Comparison of ENCODE assay signal across 13 cellular contexts in genomic region chr19:788821-789472, GRCh38. TPM values are rescaled to one million over a fixed set of nuclear protein-coding genes. Genes with fewer than 3 reads are reported as not detected.
DNase-seq lines count a peak whose midpoint lies in the region; ATAC-seq, FAIRE-seq and TF ChIP-seq lines count a peak whose summit lies in the region.
"Had no signal": no experiment of that assay in that cellular context is flagged by ENCODE, and none has a peak within 500 bp of the region (broad histone marks: within the 10 kb centered on the region; RNA-seq: fewer than 3 reads in every experiment).

No MANE protein-coding gene starts in this region.

- in situ Hi-C loops in K562 (cut with MboI), result no loop called here

- CTCF ChIA-PET in K562 (lab: Yijun Ruan, JAX; ENCODE audit: low intra/inter-chr PET ratio), result no interaction called here

- peaks cover 7% of the 10 kb centered on the region; the same call in 1 of the 3 replicates for H3K79me2 ChIP-seq in K562 (ENCODE audit: control insufficient read depth, insufficient read depth, low read length)

- 33% methylated on average over 27 of the region's 29 CpGs for WGBS in K562 (ENCODE audit: insufficient coverage, low coverage, missing lambda C conversion rate)
- WGBS in suprapubic skin, result 47% methylated on average over 15 of the region's 29 CpGs

- H3K9me3 ChIP-seq in K562 (replicated peaks; ENCODE audit: control insufficient read depth, insufficient read depth, low read depth, low read length) (peaks cover 3% of the 10 kb centered on the region; the same call in 1 of the 2 replicates), kidney (ENCODE audit: control insufficient read depth in 1 of 2, low read length in 2 of 2) (no peaks in the 10 kb centered on the region), suprapubic skin (no peaks in the 10 kb centered on the region)

- peak overlapping the region; percentile 85 for H2AFZ ChIP-seq in K562 (ENCODE audit: low read depth, low read length)

- H3K9ac ChIP-seq in K562 (ENCODE audit: insufficient read depth in 1 of 2, low read depth in 2 of 2, low read length in 2 of 2) (peak overlapping the region; percentile 69 to 82), kidney (ENCODE audit: low read length in 2 of 2) (no peak overlapping the region)

- TF ChIP-seq RAD21 in K562 (CRISPR knock-in tag; conservative IDR thresholded peaks at IDR 0.05 in 1 of 2, IDR thresholded peaks at IDR 0.05 in 1 of 2), result peak in 1 of 2 experiments; percentile 15; a peak in 1 of 4 replicates

- TSS peak; percentile 59 for BruUV-seq in K562 (replicated peaks; lab: Mats Ljungman, UMichigan)

- no peaks in the 10 kb centered on the region for H3K9me1 ChIP-seq in K562 (ENCODE audit: control insufficient read depth, insufficient read depth, low read length)

- peak; percentile 26 to 47 (median 26); a peak in 3 of 6 replicates for TF ChIP-seq CTCF in K562 (IDR thresholded peaks at IDR 0.05 in 2 of 3, conservative IDR thresholded peaks at IDR 0.05 in 1 of 3; ENCODE audit: insufficient read depth in 2 of 3, low read depth in 1 of 3, low read length in 3 of 3)
- no peak for TF ChIP-seq CTCF in kidney (IDR thresholded peaks at IDR 0.05; ENCODE audit: borderline replicate concordance, extremely low read depth, insufficient read depth)
- TF ChIP-seq CTCF in suprapubic skin (IDR thresholded peaks at IDR 0.05), result no peak

- no peak overlapping the region for H3K4me3 ChIP-seq in K562
- no peak overlapping the region for H3K4me3 ChIP-seq in kidney (ENCODE audit: low read length in 2 of 2)
- H3K4me3 ChIP-seq in suprapubic skin, result peak overlapping the region; percentile 6

- peaks cover 43 to 71% of the 10 kb centered on the region in 2 experiments for H3K4me1 ChIP-seq in K562 (replicated peaks in 1 of 2; ENCODE audit: control insufficient read depth in 2 of 2, insufficient read depth in 2 of 2, low read length in 2 of 2)
- peaks cover 0 to 13% of the 10 kb centered on the region in 2 donors for H3K4me1 ChIP-seq in kidney (ENCODE audit: control insufficient read depth in 1 of 2, insufficient read depth in 1 of 2, low read depth in 1 of 2, low read length in 2 of 2)
- H3K4me1 ChIP-seq in suprapubic skin, result peaks cover 36% of the 10 kb centered on the region

- TF ChIP-seq EP300 in K562 (IDR thresholded peaks at IDR 0.05; ENCODE audit: low read length), result no peak
- TF ChIP-seq EP300 in suprapubic skin (IDR thresholded peaks at IDR 0.05), result no peak

- FAIRE-seq in K562 (lab: Jason Lieb, UNC) (no peak), kidney (lab: Jason Lieb, UNC) (no peak)

- no peaks in the 10 kb centered on the region for H3K36me3 ChIP-seq in K562 (ENCODE audit: control insufficient read depth, insufficient read depth, low read length)
- H3K36me3 ChIP-seq in kidney (ENCODE audit: control insufficient read depth in 1 of 2, insufficient read depth in 2 of 2, low read length in 2 of 2), result no peaks in the 10 kb centered on the region
- H3K36me3 ChIP-seq in suprapubic skin, result no peaks in the 10 kb centered on the region

- POLR2A ChIA-PET in K562 (lab: Yijun Ruan, JAX), result interaction anchor here (1.0 kb wide), 2 partner anchors 25 to 87 kb away, joined by 3 to 4 read pairs; no protein-coding TSS in a partner anchor

- TF ChIP-seq POLR2A in K562 (conservative IDR thresholded peaks at IDR 0.05), result 0 out of 2 replicates have a peak, but pooled peaks have one; percentile 48
- no peak for TF ChIP-seq POLR2A in suprapubic skin (IDR thresholded peaks at IDR 0.05)

- DNase-seq in NCI-H2107 treated with DMSO at 0.1 percent for 48 hours (lab: John Stamatoyannopoulos, UW; ENCODE audit: unreplicated experiment), result peak; percentile 43
- no peak for DNase-seq in NCI-H2107 (lab: John Stamatoyannopoulos, UW)
- peak in 2 of 4 experiments; percentile 38 to 54 for DNase-seq in K562 (ENCODE audit: extremely low read depth in 1 of 4, low spot score in 3 of 4)
- peak; percentile 76 for DNase-seq in kidney
- DNase-seq in suprapubic skin (ENCODE audit: low spot score in 2 of 2), result no peak
- no peak for DNase-seq in hepatic stellate cell (ENCODE audit: low spot score)
- DNase-seq: activated CD4-positive, alpha-beta T cell treated with anti-CD3 and anti-CD28 coated beads, Interleukin-2, amount 50 U/mL, for 48 hours; stimulated activated CD4-positive, alpha-beta T cell treated with anti-CD3 and anti-CD28 coated beads, Interleukin-2, amount 100 ng/mL, for 48 hours had no signal

- H4K20me1 ChIP-seq in K562 (replicated peaks; ENCODE audit: control insufficient read depth, insufficient read depth, low read length), result no peaks in the 10 kb centered on the region

- peak; percentile 13 for ATAC-seq in K562
- ATAC-seq in HG02678 (IDR thresholded peaks at IDR 0.05; ENCODE audit: unreplicated experiment), result no peak
- no peak for ATAC-seq in GM21529 (IDR thresholded peaks at IDR 0.05; ENCODE audit: unreplicated experiment)
- ATAC-seq: HCT116 had no signal

- intact Hi-C loops in K562 (cut with micrococcal nuclease) (no loop called here), kidney (cut with DNase I) (no loop called here)

- H3K27ac ChIP-seq in K562 (ENCODE audit: extremely low read depth, low read depth, low read length) (peak overlapping the region; percentile 79), kidney (ENCODE audit: low read depth in 2 of 2, low read length in 2 of 2) (peak overlapping the region; percentile 51 to 75), suprapubic skin (peak overlapping the region; percentile 81)

- peak overlapping the region; percentile 62 for H3K4me2 ChIP-seq in K562 (ENCODE audit: insufficient read depth, low read length)

- H3K27me3 ChIP-seq in K562 (ENCODE audit: control insufficient read depth in 2 of 2, insufficient read depth in 2 of 2, low read length in 2 of 2) (no peaks in the 10 kb centered on the region), suprapubic skin (no peaks in the 10 kb centered on the region)

RNA-seq across cellular contexts. Expression of gene PTBP1, which starts 8.3 kb away (rescaled TPM):
- 327 and 692 TPM in 2 replicates for total RNA-seq in K562 (2011; cell fraction: chromatin; rRNA removed; ENCODE audit: low replicate concordance)
- 382 and 389 TPM in 2 replicates for total RNA-seq in K562 (2011; cell fraction: nucleolus; rRNA removed)
- 336 and 353 TPM in 2 replicates for total RNA-seq in K562 (2011; cell fraction: nucleoplasm; rRNA removed)
- total RNA-seq in K562 (2014; rRNA removed) (237 and 443 TPM in 2 replicates), K562 (2014; rRNA removed; fragmentation: Illumina TruSeq; extraction: Trizol) (234 TPM in 2 replicates), K562 (2015; rRNA removed; fragmentation: Illumina TruSeq; extraction: Trizol) (183 and 187 TPM in 2 replicates), K562 (2021) (751 and 759 TPM in 2 replicates), kidney (339 TPM), suprapubic skin (100 to 1,000 TPM; 152 to 227 (median 174) TPM)
- polyA plus RNA-seq in K562 (2011; rRNA removed) (131 and 357 TPM in 2 replicates), K562 (2014; fragmentation: Illumina TruSeq; extraction: Trizol) (413 and 465 TPM in 2 replicates), K562 (2014; fragmentation: Nextera tagmentation; extraction: Ambion mirVana) (10 to 100 TPM; 14.0 to 18.1 TPM), K562 (2014; rRNA removed) (291 and 296 TPM in 2 replicates), kidney (ENCODE audit: insufficient read depth, low read depth, low replicate concordance) (102 TPM)
- polyA plus RNA-seq in K562 (2011; cell fraction: cytosol; rRNA removed), result 138 and 245 TPM in 2 replicates
- polyA plus RNA-seq in K562 (2011; cell fraction: nucleus; rRNA removed), result 683 and 1,149 TPM in 2 replicates
- polyA plus RNA-seq in K562 (2012), result 757 and 849 TPM in 2 replicates
- polyA minus RNA-seq in K562 (2011; rRNA and poly(A)+ RNA removed), result 127 and 175 TPM in 2 replicates
- polyA minus RNA-seq in K562 (2011; cell fraction: cytosol; rRNA and poly(A)+ RNA removed), result 353 and 383 TPM in 2 replicates
- 242 and 246 TPM in 2 replicates for polyA minus RNA-seq in K562 (2011; cell fraction: nucleus; rRNA and poly(A)+ RNA removed)

RNA-seq across cellular contexts. Expression of gene PLPPR3, which starts 32.8 kb away (rescaled TPM):
- 6.7 and 37.1 TPM in 2 replicates for total RNA-seq in K562 (2011; cell fraction: chromatin; rRNA removed; ENCODE audit: low replicate concordance)
- 62.2 and 83.4 TPM in 2 replicates for total RNA-seq in K562 (2011; cell fraction: nucleolus; rRNA removed)
- total RNA-seq in K562 (2011; cell fraction: nucleoplasm; rRNA removed), result 28.0 and 30.4 TPM in 2 replicates
- total RNA-seq in K562 (2014; rRNA removed) (28.6 and 30.5 TPM in 2 replicates), K562 (2014; rRNA removed; fragmentation: Illumina TruSeq; extraction: Trizol) (1.8 and 2.3 TPM in 2 replicates), K562 (2015; rRNA removed; fragmentation: Illumina TruSeq; extraction: Trizol) (8.6 and 10.1 TPM in 2 replicates), K562 (2021) (40.4 and 48.2 TPM in 2 replicates), kidney (not detected), suprapubic skin (not detected)
- polyA plus RNA-seq in K562 (2011; rRNA removed) (12.8 and 19.0 TPM in 2 replicates), K562 (2014; fragmentation: Illumina TruSeq; extraction: Trizol) (2.2 and 7.8 TPM in 2 replicates), K562 (2014; fragmentation: Nextera tagmentation; extraction: Ambion mirVana) (under 1 TPM; 0.01 to 0.08 TPM), K562 (2014; rRNA removed) (19.4 and 21.8 TPM in 2 replicates), kidney (ENCODE audit: insufficient read depth, low read depth, low replicate concordance) (not detected)
- 25.3 and 82.8 TPM in 2 replicates for polyA plus RNA-seq in K562 (2011; cell fraction: cytosol; rRNA removed)
- polyA plus RNA-seq in K562 (2011; cell fraction: nucleus; rRNA removed), result 24.4 and 43.1 TPM in 2 replicates
- polyA plus RNA-seq in K562 (2012), result 23.2 and 35.5 TPM in 2 replicates
- polyA minus RNA-seq in K562 (2011; rRNA and poly(A)+ RNA removed), result 9.9 and 23.4 TPM in 2 replicates
- 46.2 and 51.7 TPM in 2 replicates for polyA minus RNA-seq in K562 (2011; cell fraction: cytosol; rRNA and poly(A)+ RNA removed)
- polyA minus RNA-seq in K562 (2011; cell fraction: nucleus; rRNA and poly(A)+ RNA removed), result 7.9 and 8.1 TPM in 2 replicates
- total RNA-seq: lower leg skin had no signal

RNA-seq across cellular contexts. Expression of gene MISP, which starts 38.0 kb away (rescaled TPM):
- total RNA-seq in K562 (2011; cell fraction: chromatin; rRNA removed; ENCODE audit: low replicate concordance), result not detected in 2 replicates
- total RNA-seq in K562 (2011; cell fraction: nucleolus; rRNA removed), result not detected in 2 replicates
- total RNA-seq in K562 (2011; cell fraction: nucleoplasm; rRNA removed), result not detected in 2 replicates
- total RNA-seq in K562 (2014; rRNA removed) (0.05 and 0.24 TPM in 2 replicates), K562 (2014; rRNA removed; fragmentation: Illumina TruSeq; extraction: Trizol) (not detected in 2 replicates), K562 (2015; rRNA removed; fragmentation: Illumina TruSeq; extraction: Trizol) (not detected in 2 replicates), K562 (2021) (0.20 and 0.29 TPM in 2 replicates), kidney (17.8 TPM), suprapubic skin (1 to 10 TPM in 2 of 4 donors, under 1 TPM in 1, not detected in 1; 0.60 to 6.5 (median 2.0) TPM)
- polyA plus RNA-seq in K562 (2011; rRNA removed) (0.03 and 0.06 TPM in 2 replicates), K562 (2014; fragmentation: Illumina TruSeq; extraction: Trizol) (not detected in 2 replicates), K562 (2014; fragmentation: Nextera tagmentation; extraction: Ambion mirVana) (not detected), K562 (2014; rRNA removed) (0.04 TPM in 1 of 2 replicates, not detected in the other), kidney (ENCODE audit: insufficient read depth, low read depth, low replicate concordance) (19.6 TPM)
- 0.10 and 0.13 TPM in 2 replicates for polyA plus RNA-seq in K562 (2011; cell fraction: cytosol; rRNA removed)
- 0.10 TPM in 1 of 2 replicates, not detected in the other for polyA plus RNA-seq in K562 (2011; cell fraction: nucleus; rRNA removed)
- 0.04 and 0.07 TPM in 2 replicates for polyA plus RNA-seq in K562 (2012)
- not detected in 2 replicates for polyA minus RNA-seq in K562 (2011; rRNA and poly(A)+ RNA removed)
- polyA minus RNA-seq in K562 (2011; cell fraction: cytosol; rRNA and poly(A)+ RNA removed), result 0.55 TPM in 1 of 2 replicates, not detected in the other
- not detected in 2 replicates for polyA minus RNA-seq in K562 (2011; cell fraction: nucleus; rRNA and poly(A)+ RNA removed)

RNA-seq across cellular contexts. Expression of gene AZU1, which starts 38.7 kb away (rescaled TPM):
- total RNA-seq in K562 (2011; cell fraction: chromatin; rRNA removed; ENCODE audit: low replicate concordance), result 3.4 and 6.7 TPM in 2 replicates
- 4.3 and 4.6 TPM in 2 replicates for total RNA-seq in K562 (2011; cell fraction: nucleolus; rRNA removed)
- total RNA-seq in K562 (2011; cell fraction: nucleoplasm; rRNA removed), result 3.1 and 6.0 TPM in 2 replicates
- 0.33 and 0.73 TPM in 2 replicates for total RNA-seq in K562 (2014; rRNA removed)
- total RNA-seq in K562 (2014; rRNA removed; fragmentation: Illumina TruSeq; extraction: Trizol), result not detected in 2 replicates
- total RNA-seq in K562 (2015; rRNA removed; fragmentation: Illumina TruSeq; extraction: Trizol), result 0.19 and 0.29 TPM in 2 replicates
- total RNA-seq in K562 (2021), result 1.4 and 1.7 TPM in 2 replicates
- polyA plus RNA-seq in K562 (2011; rRNA removed), result 0.39 and 0.87 TPM in 2 replicates
- polyA plus RNA-seq in K562 (2011; cell fraction: cytosol; rRNA removed), result 0.60 and 0.94 TPM in 2 replicates
- polyA plus RNA-seq in K562 (2011; cell fraction: nucleus; rRNA removed), result 6.4 and 9.5 TPM in 2 replicates
- polyA plus RNA-seq in K562 (2012), result 1.5 and 9.7 TPM in 2 replicates
- 0.45 and 0.51 TPM in 2 replicates for polyA plus RNA-seq in K562 (2014; fragmentation: Illumina TruSeq; extraction: Trizol)
- not detected for polyA plus RNA-seq in K562 (2014; fragmentation: Nextera tagmentation; extraction: Ambion mirVana)
- 1.9 and 3.3 TPM in 2 replicates for polyA plus RNA-seq in K562 (2014; rRNA removed)
- not detected in 2 replicates for polyA minus RNA-seq in K562 (2011; rRNA and poly(A)+ RNA removed)
- 1.1 TPM in 1 of 2 replicates, not detected in the other for polyA minus RNA-seq in K562 (2011; cell fraction: cytosol; rRNA and poly(A)+ RNA removed)
- polyA minus RNA-seq in K562 (2011; cell fraction: nucleus; rRNA and poly(A)+ RNA removed), result 0.78 and 0.81 TPM in 2 replicates
- total RNA-seq in kidney, result 0.50 TPM
- polyA plus RNA-seq in kidney (ENCODE audit: insufficient read depth, low read depth, low replicate concordance), result not detected
- total RNA-seq in suprapubic skin, result under 1 TPM in 1 of 4 donors, not detected in 3; 0.79 TPM
- total RNA-seq: A673 had no signal

RNA-seq across cellular contexts. Expression of gene PRTN3, which starts 51.9 kb away (rescaled TPM):
- total RNA-seq in K562 (2011; cell fraction: chromatin; rRNA removed; ENCODE audit: low replicate concordance), result not detected in 2 replicates
- total RNA-seq in K562 (2011; cell fraction: nucleolus; rRNA removed), result 0.50 TPM in 1 of 2 replicates, not detected in the other
- total RNA-seq in K562 (2011; cell fraction: nucleoplasm; rRNA removed), result 0.37 TPM in 1 of 2 replicates, not detected in the other
- total RNA-seq in K562 (2014; rRNA removed) (0.14 and 0.69 TPM in 2 replicates), K562 (2014; rRNA removed; fragmentation: Illumina TruSeq; extraction: Trizol) (0.19 TPM in 1 of 2 replicates, not detected in the other), K562 (2015; rRNA removed; fragmentation: Illumina TruSeq; extraction: Trizol) (0.36 and 0.41 TPM in 2 replicates), K562 (2021) (0.60 and 0.86 TPM in 2 replicates), kidney (not detected), suprapubic skin (not detected)
- polyA plus RNA-seq in K562 (2011; rRNA removed) (0.60 and 1.4 TPM in 2 replicates), K562 (2014; fragmentation: Illumina TruSeq; extraction: Trizol) (0.25 and 0.43 TPM in 2 replicates), K562 (2014; fragmentation: Nextera tagmentation; extraction: Ambion mirVana) (not detected), K562 (2014; rRNA removed) (0.50 TPM in 1 of 2 replicates, not detected in the other), kidney (ENCODE audit: insufficient read depth, low read depth, low replicate concordance) (not detected)
- polyA plus RNA-seq in K562 (2011; cell fraction: cytosol; rRNA removed), result 3.3 and 5.8 TPM in 2 replicates
- polyA plus RNA-seq in K562 (2011; cell fraction: nucleus; rRNA removed), result 1.3 and 1.6 TPM in 2 replicates
- polyA plus RNA-seq in K562 (2012), result 0.55 and 1.3 TPM in 2 replicates
- polyA minus RNA-seq in K562 (2011; rRNA and poly(A)+ RNA removed), result not detected in 2 replicates
- polyA minus RNA-seq in K562 (2011; cell fraction: cytosol; rRNA and poly(A)+ RNA removed), result 1.4 TPM in 1 of 2 replicates, not detected in the other
- not detected in 2 replicates for polyA minus RNA-seq in K562 (2011; cell fraction: nucleus; rRNA and poly(A)+ RNA removed)
- total RNA-seq: A673 had no signal

Comparison
In these comparisons a context has a peak if more than half of its experiments do, and no peak if none do; other contexts are left out.
1. DNase-seq: peak in NCI-H2107 treated with DMSO at 0.1 percent for 48 hours (single experiment) and kidney (single experiment); none in NCI-H2107 (single experiment), suprapubic skin (0 of 2) and hepatic stellate cell (single experiment).
2. H3K9ac ChIP-seq: peak in K562 (2 of 2); none in kidney (0 of 2).
3. CTCF ChIP-seq: peak in K562 (3 of 3); none in kidney (single experiment) and suprapubic skin (0 of 2).
4. Peak in every context shown above with its lines, with median percentiles within 50 percentile points of each other: H3K27ac ChIP-seq.